In genomic region chr3:146612015-146612414, GRCh38 we compare ENCODE assay signal across 30 cellular contexts. TPM values are rescaled to one million over a fixed set of nuclear protein-coding genes. Genes with fewer than 3 reads are reported as not detected.
"Had no signal": no experiment of that assay in that cellular context is flagged by ENCODE, and none has a peak within 500 bp of the region (broad histone marks: within the 10 kb centered on the region; RNA-seq: fewer than 3 reads in every experiment).

No MANE protein-coding gene starts in this region.

- DNase-seq: stimulated activated CD4-positive, alpha-beta T cell treated with anti-CD3 and anti-CD28 coated beads, Interleukin-2, amount 100 ng/mL, for 48 hours; stimulated activated CD4-positive, alpha-beta T cell treated with anti-CD3 and anti-CD28 coated beads, Interleukin-4, amount 100 ng/mL, for 1 hour; stimulated activated CD4-positive, alpha-beta T cell treated with anti-CD3 and anti-CD28 coated beads, Interleukin-4, amount 100 ng/mL, for 24 hours; stimulated activated CD4-positive, alpha-beta T cell treated with anti-CD3 and anti-CD28 coated beads, Interleukin-4, amount 100 ng/mL, for 4 hours; stimulated activated CD8-positive, alpha-beta memory T cell treated with anti-CD3 and anti-CD28 coated beads, Interleukin-4, amount 100 ng/mL, for 48 hours; stimulated activated naive B cell treated with anti-CD40 and anti-IgM and Interleukin-4, amounts not matched to agents 10 μg/mL and 1 μg/mL and 100 μg/mL, for 72 hours; stimulated activated naive CD4-positive, alpha-beta T cell; stimulated activated naive CD4-positive, alpha-beta T cell treated with Interleukin-2 at 50 U/mL for 16 hours; stimulated activated naive CD8-positive, alpha-beta T cell treated with anti-CD3 and anti-CD28 coated beads, Interleukin-15, amount 100 ng/mL, for 72 hours; stimulated activated naive CD8-positive, alpha-beta T cell treated with anti-CD3 and anti-CD28 coated beads, Interleukin-15, Interleukin-2, amounts not matched to agents 100 U/mL and 50 U/mL, for 24 hours; stomach; substantia nigra; testis; thyroid gland; tibial artery; transverse colon; trophoblast cell; upper lobe of left lung; upper lobe of right lung; uterus had no signal

- H3K4me1 ChIP-seq: stomach, suprapubic skin, testis, thyroid gland, tibial artery, tibial nerve, transverse colon, upper lobe of left lung, upper lobe of right lung, uterus, vagina had no signal

- H3K27me3 ChIP-seq: stomach, suprapubic skin, testis, thyroid gland, tibial artery, tibial nerve, transverse colon, upper lobe of left lung, uterus, vagina had no signal

- H3K4me3 ChIP-seq: stomach, suprapubic skin, testis, thoracic aorta, thyroid gland, tibial artery, tibial nerve, transverse colon, upper lobe of left lung, upper lobe of right lung, uterus, vagina had no signal

- ATAC-seq: stimulated activated effector memory CD8-positive, alpha-beta T cell treated with anti-CD3 and anti-CD28 coated beads, Interleukin-12 subunit alpha, Interleukin-12 subunit beta, amount 100 ng/mL, for 72 hours; stimulated activated memory B cell treated with anti-CD40 and anti-IgM and Interleukin-4, amounts not matched to agents 10 μg/mL and 1 μg/mL and 100 μg/mL, for 72 hours; stimulated activated naive B cell treated with anti-CD40 and anti-IgM and Interleukin-4, amounts not matched to agents 10 μg/mL and 1 μg/mL and 100 μg/mL, for 72 hours; stimulated activated naive CD8-positive, alpha-beta T cell treated with anti-CD3 and anti-CD28 coated beads, Interleukin-15, amount 100 ng/mL, for 72 hours; stimulated activated naive CD8-positive, alpha-beta T cell treated with anti-CD3 and anti-CD28 coated beads, Interleukin-15, Interleukin-2, amounts not matched to agents 100 U/mL and 50 U/mL, for 24 hours; upper lobe of right lung had no signal

- H3K27ac ChIP-seq: stomach, suprapubic skin, testis, thoracic aorta, thyroid gland, tibial artery, tibial nerve, transverse colon, upper lobe of left lung, upper lobe of right lung, uterus, vagina had no signal

- FAIRE-seq: urothelium cell line had no signal

- H3K36me3 ChIP-seq: stomach, suprapubic skin, thoracic aorta, thyroid gland, tibial artery, tibial nerve, transverse colon, upper lobe of left lung, upper lobe of right lung, uterus, vagina had no signal

- H3K9me3 ChIP-seq: stomach, suprapubic skin, testis, thoracic aorta, thyroid gland, tibial artery, tibial nerve, transverse colon, upper lobe of left lung, upper lobe of right lung, uterus, vagina had no signal

RNA-seq across cellular contexts. Expression of gene PLSCR5, which starts 6.9 kb away (rescaled TPM):
- total RNA-seq: stomach, subcutaneous adipose tissue, suprapubic skin, testis, thoracic aorta, thyroid gland, tibial nerve, transverse colon, upper lobe of left lung, upper lobe of right lung, ureter, urinary bladder, uterus, vagina had no signal
- polyA plus RNA-seq: stomach, urinary bladder had no signal
